1 cellular context compared by ENCODE assay signal in the genomic region with DNA sequence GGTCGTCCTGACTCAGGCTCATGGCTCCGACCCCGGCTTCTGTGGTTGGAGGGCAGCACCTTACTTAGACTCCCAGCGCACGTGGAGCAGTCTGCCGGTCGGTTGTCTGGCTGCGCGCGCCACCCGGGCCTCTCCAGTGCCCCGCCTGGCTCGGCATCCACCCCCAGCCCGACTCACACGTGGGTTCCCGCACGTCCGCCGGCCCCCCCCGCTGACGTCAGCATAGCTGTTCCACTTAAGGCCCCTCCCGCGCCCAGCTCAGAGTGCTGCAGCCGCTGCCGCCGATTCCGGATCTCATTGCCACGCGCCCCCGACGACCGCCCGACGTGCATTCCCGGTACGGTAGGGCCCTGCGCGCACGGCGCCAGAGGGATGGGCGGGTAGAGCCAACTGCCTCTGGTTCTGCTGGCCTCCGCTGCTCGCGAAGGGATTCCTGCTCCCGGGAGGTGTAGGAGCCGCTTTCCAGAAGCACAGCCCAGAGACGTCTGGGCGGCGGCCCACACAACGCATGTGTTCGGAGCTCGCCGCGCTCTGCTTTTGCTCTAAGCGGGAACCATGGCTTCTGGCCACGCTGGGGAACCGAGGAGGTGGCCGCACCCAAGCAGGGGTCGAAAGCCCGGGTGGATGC.
A peak's percentile ranks its signal among the peaks of the same experiment; 100 is the strongest.
TF ChIP-seq lines count a peak whose summit lies in the region.

A gene (plus strand): TSS at position 264 of the 628 bp plus-strand sequence. CDS start 2,280 bp downstream, outside the sequence.

TF ChIP-seq in H1, 55 proteins besides CTCF, POLR2A, EP300 and RAD21:
- TF ChIP-seq, protein P1, sequence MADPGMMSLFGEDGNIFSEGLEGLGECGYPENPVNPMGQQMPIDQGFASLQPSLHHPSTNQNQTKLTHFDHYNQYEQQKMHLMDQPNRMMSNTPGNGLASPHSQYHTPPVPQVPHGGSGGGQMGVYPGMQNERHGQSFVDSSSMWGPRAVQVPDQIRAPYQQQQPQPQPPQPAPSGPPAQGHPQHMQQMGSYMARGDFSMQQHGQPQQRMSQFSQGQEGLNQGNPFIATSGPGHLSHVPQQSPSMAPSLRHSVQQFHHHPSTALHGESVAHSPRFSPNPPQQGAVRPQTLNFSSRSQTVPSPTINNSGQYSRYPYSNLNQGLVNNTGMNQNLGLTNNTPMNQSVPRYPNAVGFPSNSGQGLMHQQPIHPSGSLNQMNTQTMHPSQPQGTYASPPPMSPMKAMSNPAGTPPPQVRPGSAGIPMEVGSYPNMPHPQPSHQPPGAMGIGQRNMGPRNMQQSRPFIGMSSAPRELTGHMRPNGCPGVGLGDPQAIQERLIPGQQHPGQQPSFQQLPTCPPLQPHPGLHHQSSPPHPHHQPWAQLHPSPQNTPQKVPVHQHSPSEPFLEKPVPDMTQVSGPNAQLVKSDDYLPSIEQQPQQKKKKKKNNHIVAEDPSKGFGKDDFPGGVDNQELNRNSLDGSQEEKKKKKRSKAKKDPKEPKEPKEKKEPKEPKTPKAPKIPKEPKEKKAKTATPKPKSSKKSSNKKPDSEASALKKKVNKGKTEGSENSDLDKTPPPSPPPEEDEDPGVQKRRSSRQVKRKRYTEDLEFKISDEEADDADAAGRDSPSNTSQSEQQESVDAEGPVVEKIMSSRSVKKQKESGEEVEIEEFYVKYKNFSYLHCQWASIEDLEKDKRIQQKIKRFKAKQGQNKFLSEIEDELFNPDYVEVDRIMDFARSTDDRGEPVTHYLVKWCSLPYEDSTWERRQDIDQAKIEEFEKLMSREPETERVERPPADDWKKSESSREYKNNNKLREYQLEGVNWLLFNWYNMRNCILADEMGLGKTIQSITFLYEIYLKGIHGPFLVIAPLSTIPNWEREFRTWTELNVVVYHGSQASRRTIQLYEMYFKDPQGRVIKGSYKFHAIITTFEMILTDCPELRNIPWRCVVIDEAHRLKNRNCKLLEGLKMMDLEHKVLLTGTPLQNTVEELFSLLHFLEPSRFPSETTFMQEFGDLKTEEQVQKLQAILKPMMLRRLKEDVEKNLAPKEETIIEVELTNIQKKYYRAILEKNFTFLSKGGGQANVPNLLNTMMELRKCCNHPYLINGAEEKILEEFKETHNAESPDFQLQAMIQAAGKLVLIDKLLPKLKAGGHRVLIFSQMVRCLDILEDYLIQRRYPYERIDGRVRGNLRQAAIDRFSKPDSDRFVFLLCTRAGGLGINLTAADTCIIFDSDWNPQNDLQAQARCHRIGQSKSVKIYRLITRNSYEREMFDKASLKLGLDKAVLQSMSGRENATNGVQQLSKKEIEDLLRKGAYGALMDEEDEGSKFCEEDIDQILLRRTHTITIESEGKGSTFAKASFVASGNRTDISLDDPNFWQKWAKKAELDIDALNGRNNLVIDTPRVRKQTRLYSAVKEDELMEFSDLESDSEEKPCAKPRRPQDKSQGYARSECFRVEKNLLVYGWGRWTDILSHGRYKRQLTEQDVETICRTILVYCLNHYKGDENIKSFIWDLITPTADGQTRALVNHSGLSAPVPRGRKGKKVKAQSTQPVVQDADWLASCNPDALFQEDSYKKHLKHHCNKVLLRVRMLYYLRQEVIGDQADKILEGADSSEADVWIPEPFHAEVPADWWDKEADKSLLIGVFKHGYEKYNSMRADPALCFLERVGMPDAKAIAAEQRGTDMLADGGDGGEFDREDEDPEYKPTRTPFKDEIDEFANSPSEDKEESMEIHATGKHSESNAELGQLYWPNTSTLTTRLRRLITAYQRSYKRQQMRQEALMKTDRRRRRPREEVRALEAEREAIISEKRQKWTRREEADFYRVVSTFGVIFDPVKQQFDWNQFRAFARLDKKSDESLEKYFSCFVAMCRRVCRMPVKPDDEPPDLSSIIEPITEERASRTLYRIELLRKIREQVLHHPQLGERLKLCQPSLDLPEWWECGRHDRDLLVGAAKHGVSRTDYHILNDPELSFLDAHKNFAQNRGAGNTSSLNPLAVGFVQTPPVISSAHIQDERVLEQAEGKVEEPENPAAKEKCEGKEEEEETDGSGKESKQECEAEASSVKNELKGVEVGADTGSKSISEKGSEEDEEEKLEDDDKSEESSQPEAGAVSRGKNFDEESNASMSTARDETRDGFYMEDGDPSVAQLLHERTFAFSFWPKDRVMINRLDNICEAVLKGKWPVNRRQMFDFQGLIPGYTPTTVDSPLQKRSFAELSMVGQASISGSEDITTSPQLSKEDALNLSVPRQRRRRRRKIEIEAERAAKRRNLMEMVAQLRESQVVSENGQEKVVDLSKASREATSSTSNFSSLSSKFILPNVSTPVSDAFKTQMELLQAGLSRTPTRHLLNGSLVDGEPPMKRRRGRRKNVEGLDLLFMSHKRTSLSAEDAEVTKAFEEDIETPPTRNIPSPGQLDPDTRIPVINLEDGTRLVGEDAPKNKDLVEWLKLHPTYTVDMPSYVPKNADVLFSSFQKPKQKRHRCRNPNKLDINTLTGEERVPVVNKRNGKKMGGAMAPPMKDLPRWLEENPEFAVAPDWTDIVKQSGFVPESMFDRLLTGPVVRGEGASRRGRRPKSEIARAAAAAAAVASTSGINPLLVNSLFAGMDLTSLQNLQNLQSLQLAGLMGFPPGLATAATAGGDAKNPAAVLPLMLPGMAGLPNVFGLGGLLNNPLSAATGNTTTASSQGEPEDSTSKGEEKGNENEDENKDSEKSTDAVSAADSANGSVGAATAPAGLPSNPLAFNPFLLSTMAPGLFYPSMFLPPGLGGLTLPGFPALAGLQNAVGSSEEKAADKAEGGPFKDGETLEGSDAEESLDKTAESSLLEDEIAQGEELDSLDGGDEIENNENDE (IDR thresholded peaks at IDR 0.05; ENCODE audit: insufficient replicate concordance, low read length) = no peak
- no peak for TF ChIP-seq GTF2F1 (IDR thresholded peaks at IDR 0.05; ENCODE audit: borderline replicate concordance, low read depth, low read length)
- TF ChIP-seq CHD1 (IDR thresholded peaks at IDR 0.05; ENCODE audit: low read depth, low read length) = no peak
- TF ChIP-seq, protein P2, sequence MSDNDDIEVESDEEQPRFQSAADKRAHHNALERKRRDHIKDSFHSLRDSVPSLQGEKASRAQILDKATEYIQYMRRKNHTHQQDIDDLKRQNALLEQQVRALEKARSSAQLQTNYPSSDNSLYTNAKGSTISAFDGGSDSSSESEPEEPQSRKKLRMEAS (IDR thresholded peaks at IDR 0.05) = peak; percentile 95
- TF ChIP-seq BACH1 (IDR thresholded peaks at IDR 0.05; ENCODE audit: low read length) = 0 out of 2 replicates have a peak, but pooled peaks have one; percentile 10
- no peak for TF ChIP-seq RFX5 (IDR thresholded peaks at IDR 0.05; ENCODE audit: borderline replicate concordance, low read depth, low read length)
- no peak for TF ChIP-seq TEAD4 (IDR thresholded peaks at IDR 0.05; ENCODE audit: low read depth, low read length)
- no peak for TF ChIP-seq NANOG (IDR thresholded peaks at IDR 0.05; ENCODE audit: insufficient read depth, low read depth, low read length, poor library complexity, severe bottlenecking)
- no peak for TF ChIP-seq MAFK (IDR thresholded peaks at IDR 0.05; ENCODE audit: low read depth, low read length)
- TF ChIP-seq RNF2 (IDR thresholded peaks at IDR 0.05; ENCODE audit: borderline replicate concordance, low read depth, low read length, missing control alignments, poor library complexity, severe bottlenecking) = peak; percentile 55
- no peak for TF ChIP-seq CEBPB (IDR thresholded peaks at IDR 0.05; ENCODE audit: low read depth, low read length)
- TF ChIP-seq SIX5 (IDR thresholded peaks at IDR 0.05; ENCODE audit: low read depth, low read length) = no peak
- TF ChIP-seq, protein P3, sequence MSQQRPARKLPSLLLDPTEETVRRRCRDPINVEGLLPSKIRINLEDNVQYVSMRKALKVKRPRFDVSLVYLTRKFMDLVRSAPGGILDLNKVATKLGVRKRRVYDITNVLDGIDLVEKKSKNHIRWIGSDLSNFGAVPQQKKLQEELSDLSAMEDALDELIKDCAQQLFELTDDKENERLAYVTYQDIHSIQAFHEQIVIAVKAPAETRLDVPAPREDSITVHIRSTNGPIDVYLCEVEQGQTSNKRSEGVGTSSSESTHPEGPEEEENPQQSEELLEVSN (IDR thresholded peaks at IDR 0.05) = peak; percentile 95
- TF ChIP-seq CBX5 (IDR thresholded peaks at IDR 0.05; ENCODE audit: low read depth, low read length) = no peak
- 0 out of 2 replicates have a peak, but pooled peaks have one; percentile 15 for TF ChIP-seq JUND (IDR thresholded peaks at IDR 0.05; ENCODE audit: low read length)
- TF ChIP-seq RXRA (IDR thresholded peaks at IDR 0.05; ENCODE audit: insufficient read depth, low read depth, low read length) = no peak
- TF ChIP-seq TCF12 (IDR thresholded peaks at IDR 0.05; ENCODE audit: low read depth, low read length) = no peak
- no peak for TF ChIP-seq NRF1 (IDR thresholded peaks at IDR 0.05; ENCODE audit: low read depth, low read length)
- TF ChIP-seq TAF1 (IDR thresholded peaks at IDR 0.05; ENCODE audit: low read depth, low read length) = peak; percentile 71
- TF ChIP-seq, protein P4, sequence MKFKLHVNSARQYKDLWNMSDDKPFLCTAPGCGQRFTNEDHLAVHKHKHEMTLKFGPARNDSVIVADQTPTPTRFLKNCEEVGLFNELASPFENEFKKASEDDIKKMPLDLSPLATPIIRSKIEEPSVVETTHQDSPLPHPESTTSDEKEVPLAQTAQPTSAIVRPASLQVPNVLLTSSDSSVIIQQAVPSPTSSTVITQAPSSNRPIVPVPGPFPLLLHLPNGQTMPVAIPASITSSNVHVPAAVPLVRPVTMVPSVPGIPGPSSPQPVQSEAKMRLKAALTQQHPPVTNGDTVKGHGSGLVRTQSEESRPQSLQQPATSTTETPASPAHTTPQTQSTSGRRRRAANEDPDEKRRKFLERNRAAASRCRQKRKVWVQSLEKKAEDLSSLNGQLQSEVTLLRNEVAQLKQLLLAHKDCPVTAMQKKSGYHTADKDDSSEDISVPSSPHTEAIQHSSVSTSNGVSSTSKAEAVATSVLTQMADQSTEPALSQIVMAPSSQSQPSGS (IDR thresholded peaks at IDR 0.05; ENCODE audit: low read length) = no peak
- peak; percentile 86 for TF ChIP-seq TBP (IDR thresholded peaks at IDR 0.05; ENCODE audit: low read depth, low read length)
- no peak for TF ChIP-seq CBX8 (IDR thresholded peaks at IDR 0.05; ENCODE audit: borderline replicate concordance, low read depth, low read length)
- no peak for TF ChIP-seq JUN (IDR thresholded peaks at IDR 0.05; ENCODE audit: low read depth, low read length)
- TF ChIP-seq ASH2L (IDR thresholded peaks at IDR 0.05; ENCODE audit: low read length) = peak; percentile 94
- TF ChIP-seq PHF8 (conservative IDR thresholded peaks at IDR 0.05; ENCODE audit: low read depth, low read length) = peak; percentile 69
- peak in 1 of 2 experiments; percentile 73; a peak in 1 of 4 replicates for TF ChIP-seq SIN3A (conservative IDR thresholded peaks at IDR 0.05 in 1 of 2, IDR thresholded peaks at IDR 0.05 in 1 of 2; ENCODE audit: low read depth in 1 of 2, low read length in 2 of 2)
- TF ChIP-seq FOSL1 (IDR thresholded peaks at IDR 0.05; ENCODE audit: insufficient read depth, low read depth, low read length) = no peak
- peak; percentile 51 for TF ChIP-seq TAF7 (optimal IDR thresholded peaks at IDR 0.05; ENCODE audit: borderline replicate concordance, low read depth, low read length)
- TF ChIP-seq CHD2 (IDR thresholded peaks at IDR 0.05; ENCODE audit: low read length) = no peak
- TF ChIP-seq YY1 (IDR thresholded peaks at IDR 0.05; ENCODE audit: low read depth, low read length) = no peak
- TF ChIP-seq KDM1A (IDR thresholded peaks at IDR 0.05; ENCODE audit: borderline replicate concordance, low read length) = 0 out of 2 replicates have a peak, but pooled peaks have one; percentile 37
- TF ChIP-seq SIRT6 (IDR thresholded peaks at IDR 0.05; ENCODE audit: low read length) = no peak
- TF ChIP-seq SP1 (IDR thresholded peaks at IDR 0.05; ENCODE audit: low read depth, low read length) = no peak
- TF ChIP-seq, protein P5, sequence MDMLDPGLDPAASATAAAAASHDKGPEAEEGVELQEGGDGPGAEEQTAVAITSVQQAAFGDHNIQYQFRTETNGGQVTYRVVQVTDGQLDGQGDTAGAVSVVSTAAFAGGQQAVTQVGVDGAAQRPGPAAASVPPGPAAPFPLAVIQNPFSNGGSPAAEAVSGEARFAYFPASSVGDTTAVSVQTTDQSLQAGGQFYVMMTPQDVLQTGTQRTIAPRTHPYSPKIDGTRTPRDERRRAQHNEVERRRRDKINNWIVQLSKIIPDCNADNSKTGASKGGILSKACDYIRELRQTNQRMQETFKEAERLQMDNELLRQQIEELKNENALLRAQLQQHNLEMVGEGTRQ (IDR thresholded peaks at IDR 0.05; ENCODE audit: low read length) = no peak
- TF ChIP-seq SP4 (IDR thresholded peaks at IDR 0.05; ENCODE audit: low read length) = no peak
- TF ChIP-seq BCL11A (IDR thresholded peaks at IDR 0.05; ENCODE audit: low read depth in 2 of 2, low read length in 2 of 2) = no peak
- TF ChIP-seq SRF (IDR thresholded peaks at IDR 0.05; ENCODE audit: low read depth, low read length) = no peak
- no peak for TF ChIP-seq POU5F1 (IDR thresholded peaks at IDR 0.05; ENCODE audit: low read depth, low read length)
- TF ChIP-seq CREB1 (IDR thresholded peaks at IDR 0.05) = peak; percentile 93
- no peak for TF ChIP-seq CTBP2 (IDR thresholded peaks at IDR 0.05; ENCODE audit: borderline replicate concordance, insufficient read depth, insufficient read length, low read length)
- peak; percentile 83 for TF ChIP-seq POLR2AphosphoS5 (IDR thresholded peaks at IDR 0.05; ENCODE audit: low read depth, low read length)
- TF ChIP-seq EZH2 (IDR thresholded peaks at IDR 0.05; ENCODE audit: low read depth, low read length, severe bottlenecking) = peak; percentile 56
- peak; percentile 37; the same call in 1 of the 2 replicates for TF ChIP-seq SUZ12 (IDR thresholded peaks at IDR 0.05; ENCODE audit: low read length)
- TF ChIP-seq, protein P6, sequence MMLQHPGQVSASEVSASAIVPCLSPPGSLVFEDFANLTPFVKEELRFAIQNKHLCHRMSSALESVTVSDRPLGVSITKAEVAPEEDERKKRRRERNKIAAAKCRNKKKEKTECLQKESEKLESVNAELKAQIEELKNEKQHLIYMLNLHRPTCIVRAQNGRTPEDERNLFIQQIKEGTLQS (IDR thresholded peaks at IDR 0.05; ENCODE audit: insufficient read depth, low read depth, low read length) = no peak
- TF ChIP-seq EGR1 (IDR thresholded peaks at IDR 0.05; ENCODE audit: borderline replicate concordance, low read depth, low read length) = no peak
- TF ChIP-seq HDAC6 (IDR thresholded peaks at IDR 0.05; ENCODE audit: low read depth, low read length) = no peak
- TF ChIP-seq BRCA1 (IDR thresholded peaks at IDR 0.05; ENCODE audit: low read depth, low read length) = no peak
- peak; percentile 11 for TF ChIP-seq SAP30 (IDR thresholded peaks at IDR 0.05; ENCODE audit: insufficient read depth, insufficient replicate concordance, low read length)
- TF ChIP-seq RBBP5 (IDR thresholded peaks at IDR 0.05; ENCODE audit: borderline replicate concordance, low read depth, low read length) = no peak; the same call in 1 of the 2 replicates
- no peak for TF ChIP-seq KDM5A (IDR thresholded peaks at IDR 0.05; ENCODE audit: low read length)
- TF ChIP-seq GABPA (IDR thresholded peaks at IDR 0.05; ENCODE audit: borderline replicate concordance, insufficient read depth, low read length) = no peak; the same call in 1 of the 2 replicates
- TF ChIP-seq ZNF274 (IDR thresholded peaks at IDR 0.05; ENCODE audit: borderline replicate concordance, extremely low read depth, low read length) = no peak
- no peak for TF ChIP-seq SP2 (IDR thresholded peaks at IDR 0.05; ENCODE audit: low read length)
- no peak for TF ChIP-seq KDM4A (IDR thresholded peaks at IDR 0.05; ENCODE audit: low read depth, low read length, severe bottlenecking)
- 0 out of 4 replicates have a peak, but pooled peaks of 1 of the 2 experiments have one; percentile 43 for TF ChIP-seq HDAC2 (IDR thresholded peaks at IDR 0.05; ENCODE audit: borderline replicate concordance in 1 of 2, low read depth in 2 of 2, low read length in 2 of 2)
